10 cellular contexts compared by ENCODE assay signal in the genomic region with DNA sequence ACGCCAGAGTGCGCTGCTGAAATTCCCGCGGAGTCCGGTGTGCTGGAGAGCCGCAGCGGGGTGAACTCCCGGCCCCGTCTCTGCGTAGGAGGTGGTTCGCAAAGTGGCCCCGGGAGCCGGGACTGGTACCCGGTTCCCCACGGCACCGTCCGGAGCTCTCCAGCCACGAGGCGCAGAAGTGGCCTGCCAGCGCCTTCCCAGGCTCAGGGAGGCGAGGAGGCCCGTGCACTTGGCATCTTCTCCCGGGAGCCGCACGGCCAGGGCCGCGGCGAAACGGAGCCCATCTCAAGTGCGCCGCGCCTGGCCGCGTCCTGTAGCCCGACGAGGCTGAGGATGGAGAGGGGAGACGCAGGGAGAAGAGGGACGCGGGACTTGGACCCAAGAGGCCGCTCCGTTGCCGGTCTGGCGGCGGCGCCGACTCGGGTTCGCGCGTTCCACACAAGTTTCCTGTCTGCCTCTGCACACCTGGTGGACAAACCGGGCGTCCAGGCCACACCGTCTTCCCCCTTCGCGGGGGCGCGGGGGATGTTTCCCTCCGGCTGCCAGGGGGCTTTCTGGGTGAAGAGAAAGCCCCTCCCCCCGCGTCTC. TPM values are rescaled to one million over a fixed set of nuclear protein-coding genes. Genes with fewer than 3 reads are reported as not detected.
A peak's percentile ranks its signal among the peaks of the same experiment; 100 is the strongest.
DNase-seq lines count a peak whose midpoint lies in the region; ATAC-seq and TF ChIP-seq lines count a peak whose summit lies in the region.
"Had no signal": no experiment of that assay in that cellular context is flagged by ENCODE, and none has a peak within 500 bp of the region (broad histone marks: within the 10 kb centered on the region; RNA-seq: fewer than 3 reads in every experiment).

No MANE protein-coding gene starts in this region.

- H2BK12ac ChIP-seq in trophoblast cell (ENCODE audit: low read length) = no peak overlapping the region

- no peak overlapping the region for H3K4ac ChIP-seq in trophoblast cell (ENCODE audit: low read depth, low read length)

- no peak overlapping the region for H2BK5ac ChIP-seq in trophoblast cell (ENCODE audit: low read depth, low read length, poor library complexity)

- no peak overlapping the region for H4K8ac ChIP-seq in trophoblast cell (ENCODE audit: low read depth, low read length)

- ATAC-seq in heart right ventricle = peak in 6 of 8 donors; percentile 34 to 55 (median 45)
- ATAC-seq in GM19035 (IDR thresholded peaks at IDR 0.05; ENCODE audit: unreplicated experiment) = no peak
- ATAC-seq in HG02610 (IDR thresholded peaks at IDR 0.05; ENCODE audit: unreplicated experiment) = no peak
- no peak for ATAC-seq in PC-3
- no peak for ATAC-seq in HG02973 (IDR thresholded peaks at IDR 0.05; ENCODE audit: unreplicated experiment)

- POLR2A ChIA-PET in SK-N-SH (lab: Yijun Ruan, JAX) = no interaction called here
- POLR2A ChIA-PET in PC-3 (lab: Charles Lee; ENCODE audit: unreplicated experiment) = no interaction called here

- H3K27me3 ChIP-seq in SK-N-SH (ENCODE audit: insufficient read depth) (peaks cover 85% of the 10 kb centered on the region), heart right ventricle (peaks cover 56 to 100% (median 99%) of the 10 kb centered on the region in 7 donors), trophoblast cell (ENCODE audit: insufficient read depth, low read length) (peaks cover 91% of the 10 kb centered on the region), PC-3 (ENCODE audit: low read length) (no peaks in the 10 kb centered on the region)

- H3K36me3 ChIP-seq in ES-I3 (ENCODE audit: insufficient read depth, low read length) (no peaks in the 10 kb centered on the region), SK-N-SH (replicated peaks in 1 of 2; ENCODE audit: control insufficient read depth in 1 of 2, insufficient read depth in 2 of 2, low read length in 1 of 2) (no peaks in the 10 kb centered on the region), heart right ventricle (no peaks in the 10 kb centered on the region), trophoblast cell (ENCODE audit: control insufficient read depth in 1 of 2, insufficient read depth in 2 of 2, low read length in 2 of 2) (no peaks in the 10 kb centered on the region), PC-3 (ENCODE audit: low read depth, low read length) (no peaks in the 10 kb centered on the region)

- H3K9me3 ChIP-seq in ES-I3 (ENCODE audit: control insufficient read depth, insufficient read depth, low read length) (no peaks in the 10 kb centered on the region), SK-N-SH (no peaks in the 10 kb centered on the region), heart right ventricle (no peaks in the 10 kb centered on the region), trophoblast cell (ENCODE audit: insufficient read depth, low read depth, low read length) (peaks cover 7% of the 10 kb centered on the region), PC-3 (ENCODE audit: low read length) (no peaks in the 10 kb centered on the region)

- no peak overlapping the region for H3K27ac ChIP-seq in SK-N-SH (ENCODE audit: low read depth in 2 of 2, low read length in 1 of 2)
- H3K27ac ChIP-seq in heart right ventricle = no peak overlapping the region
- H3K27ac ChIP-seq in trophoblast cell (ENCODE audit: low read depth, low read length) = no peak overlapping the region
- no peak overlapping the region for H3K27ac ChIP-seq in PC-3 (ENCODE audit: low read length)

- H3K14ac ChIP-seq in trophoblast cell (ENCODE audit: low read length) = no peak overlapping the region

- H3K79me1 ChIP-seq in trophoblast cell (ENCODE audit: low read length) = no peaks in the 10 kb centered on the region

- no peak overlapping the region for H4K91ac ChIP-seq in trophoblast cell (ENCODE audit: low read depth, low read length)

- H3K4me1 ChIP-seq in ES-I3 (ENCODE audit: insufficient read depth, low read length) (peaks cover 3% of the 10 kb centered on the region; the same call in 1 of the 2 replicates), SK-N-SH (ENCODE audit: control insufficient read depth in 1 of 2, insufficient read depth in 2 of 2, low read depth in 1 of 2, low read length in 1 of 2) (no peaks in the 10 kb centered on the region), heart right ventricle (peaks cover 5 to 32% (median 19%) of the 10 kb centered on the region in 9 donors), trophoblast cell (ENCODE audit: control insufficient read depth in 1 of 2, insufficient read depth in 2 of 2, low read length in 2 of 2) (peaks cover 4 to 10% of the 10 kb centered on the region in 2 experiments), PC-3 (ENCODE audit: insufficient read depth, low read length) (no peaks in the 10 kb centered on the region)

- H3K9me2 ChIP-seq in SK-N-SH (no peaks in the 10 kb centered on the region), PC-3 (replicated peaks; ENCODE audit: low read length) (no peaks in the 10 kb centered on the region)

- TF ChIP-seq EP300 in SK-N-SH (IDR thresholded peaks at IDR 0.05; ENCODE audit: borderline replicate concordance in 1 of 2, low read depth in 1 of 2, low read length in 1 of 2) = no peak

- H3K4me3 ChIP-seq in SK-N-SH (ENCODE audit: low read depth in 2 of 2, low read length in 1 of 2) (no peak overlapping the region), heart right ventricle (peak overlapping the region in 9 of 10 donors; percentile 8 to 38 (median 20)), trophoblast cell (ENCODE audit: low read depth, low read length) (no peak overlapping the region), PC-3 (ENCODE audit: low read length) (no peak overlapping the region)

- H3K4me2 ChIP-seq in SK-N-SH = no peak overlapping the region
- peak overlapping the region; percentile 42 for H3K4me2 ChIP-seq in trophoblast cell (ENCODE audit: low read length)
- H3K4me2 ChIP-seq in PC-3 (ENCODE audit: low read length) = no peak overlapping the region

- H2AFZ ChIP-seq in SK-N-SH (ENCODE audit: low read depth) (no peak overlapping the region), trophoblast cell (ENCODE audit: insufficient read depth, low read length, poor library complexity) (peak overlapping the region; percentile 26), PC-3 (ENCODE audit: low read length) (no peak overlapping the region)

- H4K20me1 ChIP-seq in SK-N-SH (ENCODE audit: insufficient read depth) = no peaks in the 10 kb centered on the region
- H4K20me1 ChIP-seq in PC-3 (ENCODE audit: low read length) = no peaks in the 10 kb centered on the region

- TF ChIP-seq CTCF in SK-N-SH (IDR thresholded peaks at IDR 0.05) (no peak), heart right ventricle (IDR thresholded peaks at IDR 0.05) (no peak), PC-3 (conservative IDR thresholded peaks at IDR 0.05; ENCODE audit: low read depth, low read length) (no peak)

- no peak overlapping the region for H3K18ac ChIP-seq in trophoblast cell (ENCODE audit: low read length)

- no peak overlapping the region for H4K12ac ChIP-seq in trophoblast cell (ENCODE audit: low read depth, low read length)

- H2AK5ac ChIP-seq in trophoblast cell (ENCODE audit: low read length) = no peak overlapping the region

- DNase-seq in SK-N-SH = peak; percentile 25
- no peak for DNase-seq in heart right ventricle
- DNase-seq in trophoblast cell = no peak
- no peak for DNase-seq in PC-3
- DNase-seq: DND-41 had no signal

- peak overlapping the region; percentile 50; the same call in 1 of the 2 replicates for H3K9ac ChIP-seq in ES-I3 (ENCODE audit: low read depth, low read length)
- no peak overlapping the region for H3K9ac ChIP-seq in SK-N-SH
- no peak overlapping the region for H3K9ac ChIP-seq in trophoblast cell (ENCODE audit: low read length)
- no peak overlapping the region for H3K9ac ChIP-seq in PC-3 (ENCODE audit: low read length)

- 4% methylated on average over 40 of the region's 60 CpGs for WGBS in SK-N-SH (ENCODE audit: low lambda C conversion rate)
- 0 to 1% methylated on average over 49 to 60 of the region's 60 CpGs for WGBS in heart right ventricle, 2 donors
- no CpG with 5 or more reads among the region's 60 CpGs for WGBS in trophoblast cell (ENCODE audit: extremely low coverage, insufficient coverage, insufficient read length)

- no peaks in the 10 kb centered on the region for H3K79me2 ChIP-seq in SK-N-SH (ENCODE audit: insufficient read depth)
- H3K79me2 ChIP-seq in trophoblast cell (ENCODE audit: control insufficient read depth, insufficient read depth, low read length, poor library complexity) = no peaks in the 10 kb centered on the region
- no peaks in the 10 kb centered on the region for H3K79me2 ChIP-seq in PC-3 (ENCODE audit: low read length)

- H2BK120ac ChIP-seq in trophoblast cell (ENCODE audit: insufficient read depth, low read length, poor library complexity) = no peak overlapping the region

- no TSS peak for BruUV-seq in PC-3 (replicated peaks; lab: Mats Ljungman, UMichigan)

- H3K23ac ChIP-seq in trophoblast cell (ENCODE audit: low read length) = no peak overlapping the region

- intact Hi-C loops in heart right ventricle (cut with DNase I) = no loop called here
- intact Hi-C loops in PC-3 (cut with micrococcal nuclease) = no loop called here

- CTCF ChIA-PET in SK-N-SH (lab: Yijun Ruan, JAX) (interaction anchor here (2.1 kb wide), 1 partner anchor 9 kb away, joined by 12 read pairs; no protein-coding TSS in a partner anchor), PC-3 (lab: Charles Lee) (no interaction called here)

- no peaks in the 10 kb centered on the region for H3F3A ChIP-seq in SK-N-SH (replicated peaks; ENCODE audit: insufficient read depth)
- H3F3A ChIP-seq in PC-3 (ENCODE audit: low read length, unreplicated experiment) = no peaks in the 10 kb centered on the region

- no peak for TF ChIP-seq RAD21 in SK-N-SH (IDR thresholded peaks at IDR 0.05; ENCODE audit: low read length)

TF ChIP-seq in SK-N-SH, 30 proteins besides CTCF, POLR2A, EP300 and RAD21 (continues in another document):
- no peak for TF ChIP-seq FOXJ3 (CRISPR knock-in tag; IDR thresholded peaks at IDR 0.05)
- TF ChIP-seq RFX5 (IDR thresholded peaks at IDR 0.05; ENCODE audit: low read length) = no peak
- TF ChIP-seq, protein P1, sequence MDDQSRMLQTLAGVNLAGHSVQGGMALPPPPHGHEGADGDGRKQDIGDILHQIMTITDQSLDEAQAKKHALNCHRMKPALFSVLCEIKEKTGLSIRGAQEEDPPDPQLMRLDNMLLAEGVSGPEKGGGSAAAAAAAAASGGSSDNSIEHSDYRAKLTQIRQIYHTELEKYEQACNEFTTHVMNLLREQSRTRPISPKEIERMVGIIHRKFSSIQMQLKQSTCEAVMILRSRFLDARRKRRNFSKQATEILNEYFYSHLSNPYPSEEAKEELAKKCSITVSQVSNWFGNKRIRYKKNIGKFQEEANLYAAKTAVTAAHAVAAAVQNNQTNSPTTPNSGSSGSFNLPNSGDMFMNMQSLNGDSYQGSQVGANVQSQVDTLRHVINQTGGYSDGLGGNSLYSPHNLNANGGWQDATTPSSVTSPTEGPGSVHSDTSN (IDR thresholded peaks at IDR 0.05) = no peak

RNA-seq across cellular contexts. Expression of a gene that starts 1.0 kb away (rescaled TPM):
- polyA plus RNA-seq in SK-N-SH (2012; rRNA removed) (not detected in 2 replicates), heart right ventricle (under 1 TPM; 0.44 to 0.77 TPM)
- not detected in 2 replicates for polyA plus RNA-seq in SK-N-SH (2012; cell fraction: cytosol; rRNA removed)
- polyA plus RNA-seq in SK-N-SH (2012; cell fraction: nucleus; rRNA removed) = not detected in 2 replicates
- total RNA-seq in heart right ventricle (1 to 10 TPM in 4 of 10 donors, under 1 TPM in 1, not detected in 5; 0.32 to 2.7 (median 1.6) TPM), PC-3 (2014; rRNA removed) (not detected in 2 replicates)
- polyA plus RNA-seq in trophoblast cell (2013) = 0.21 and 0.26 TPM in 2 replicates
- total RNA-seq: mononuclear cell had no signal

Comparison
In these comparisons a context has a peak if more than half of its experiments do, and no peak if none do; other contexts are left out.
1. H3K4me3 ChIP-seq: peak in heart right ventricle (9 of 10); none in SK-N-SH (0 of 2), trophoblast cell (single experiment) and PC-3 (single experiment).
2. ATAC-seq: peak in heart right ventricle (6 of 8); none in GM19035 (single experiment), HG02610 (single experiment), PC-3 (single experiment) and HG02973 (single experiment).